In genomic region chr6:143743256-143744166, GRCh38 we compare ENCODE assay signal across 11 cellular contexts.
DNase-seq lines count a peak whose midpoint lies in the region; ATAC-seq, FAIRE-seq and TF ChIP-seq lines count a peak whose summit lies in the region.
"Had no signal": no experiment of that assay in that cellular context is flagged by ENCODE, and none has a peak within 500 bp of the region (broad histone marks: within the 10 kb centered on the region; RNA-seq: fewer than 3 reads in every experiment).

No MANE protein-coding gene starts in this region.

- TF ChIP-seq POLR2A in K562 (conservative IDR thresholded peaks at IDR 0.05) (no peak), Peyer's patch (IDR thresholded peaks at IDR 0.05) (no peak)

- POLR2A ChIA-PET in K562 (lab: Yijun Ruan, JAX): interaction anchor here (0.6 to 1.4 kb wide), 4 partner anchors 64 to 1399 kb away, joined by 3 read pairs; partner anchors contain the start of gene LTV1

- intact Hi-C loops in K562 (cut with micrococcal nuclease) (no loop called here), left colon (cut with DNase I, micrococcal nuclease) (no loop called here)

- H3K4me1 ChIP-seq in HUES6 (ENCODE audit: control insufficient read depth, insufficient read depth, low read length) (peaks cover 58% of the 10 kb centered on the region), K562 (replicated peaks in 1 of 2; ENCODE audit: control insufficient read depth in 2 of 2, insufficient read depth in 2 of 2, low read length in 2 of 2) (peaks cover 0 to 12% of the 10 kb centered on the region in 2 experiments; a peak in 4 of 5 replicates), stomach smooth muscle (ENCODE audit: control insufficient read depth, insufficient read depth, low read length) (peaks cover 38% of the 10 kb centered on the region), Peyer's patch (peaks cover 0 to 53% (median 3%) of the 10 kb centered on the region in 4 donors)

- H3K4me2 ChIP-seq in K562 (ENCODE audit: insufficient read depth, low read length): no peak overlapping the region

- in situ Hi-C loops in K562 (cut with MboI): no loop called here

- no peak for TF ChIP-seq CTCF in K562 (IDR thresholded peaks at IDR 0.05 in 2 of 3, conservative IDR thresholded peaks at IDR 0.05 in 1 of 3; ENCODE audit: insufficient read depth in 2 of 3, low read depth in 1 of 3, low read length in 3 of 3)
- TF ChIP-seq CTCF in Peyer's patch (IDR thresholded peaks at IDR 0.05): no peak

- H3K27ac ChIP-seq in HUES6 (ENCODE audit: low read depth, low read length): peak overlapping the region; percentile 85
- H3K27ac ChIP-seq in K562 (ENCODE audit: extremely low read depth, low read depth, low read length): no peak overlapping the region
- H3K27ac ChIP-seq in stomach smooth muscle (ENCODE audit: low read length): peak overlapping the region; percentile 89
- H3K27ac ChIP-seq in Peyer's patch: peak overlapping the region in 2 of 4 donors; percentile 29 to 66

- H3K9ac ChIP-seq in HUES6 (ENCODE audit: low read length) (peak overlapping the region; percentile 45), K562 (ENCODE audit: insufficient read depth in 1 of 2, low read depth in 2 of 2, low read length in 2 of 2) (no peak overlapping the region), stomach smooth muscle (ENCODE audit: low read length in 2 of 2) (peak overlapping the region in 1 of 2 donors; percentile 0)

- no peak for TF ChIP-seq RAD21 in K562 (CRISPR knock-in tag; conservative IDR thresholded peaks at IDR 0.05 in 1 of 2, IDR thresholded peaks at IDR 0.05 in 1 of 2)

- no peak for TF ChIP-seq EP300 in K562 (IDR thresholded peaks at IDR 0.05; ENCODE audit: low read length)

- H3K79me2 ChIP-seq in K562 (ENCODE audit: control insufficient read depth, insufficient read depth, low read length): no peaks in the 10 kb centered on the region

- DNase-seq in K562 (ENCODE audit: extremely low read depth in 1 of 4, low spot score in 3 of 4): no peak
- peak in 1 of 2 donors; percentile 47 for DNase-seq in left colon
- no peak for DNase-seq in D341Med (ENCODE audit: low spot score)
- DNase-seq in Peyer's patch: no peak
- DNase-seq: activated CD4-positive, alpha-beta T cell treated with anti-CD3 and anti-CD28 coated beads, Interleukin-2, amount 10 ng/mL, durations not matched to agents 7 days and 5 days; central memory CD4-positive, alpha-beta T cell; NCI-H774 had no signal

- no peaks in the 10 kb centered on the region for H3K9me1 ChIP-seq in K562 (ENCODE audit: control insufficient read depth, insufficient read depth, low read length)

- H3K36me3 ChIP-seq in HUES6 (ENCODE audit: control insufficient read depth, insufficient read depth, low read length) (no peaks in the 10 kb centered on the region), K562 (ENCODE audit: control insufficient read depth, insufficient read depth, low read length) (no peaks in the 10 kb centered on the region; the same call in 2 of the 3 replicates), stomach smooth muscle (ENCODE audit: control insufficient read depth in 2 of 2, insufficient read depth in 2 of 2, low read length in 2 of 2) (no peaks in the 10 kb centered on the region), Peyer's patch (no peaks in the 10 kb centered on the region)

- CTCF ChIA-PET in K562 (lab: Yijun Ruan, JAX; ENCODE audit: low intra/inter-chr PET ratio): no interaction called here

- no peak for FAIRE-seq in K562 (lab: Jason Lieb, UNC)

- H4K20me1 ChIP-seq in K562 (replicated peaks; ENCODE audit: control insufficient read depth, insufficient read depth, low read length): no peaks in the 10 kb centered on the region

- ATAC-seq in K562 (no peak), left colon (peak; percentile 34), HG03432 (IDR thresholded peaks at IDR 0.05; ENCODE audit: unreplicated experiment) (no peak), GM21737 (IDR thresholded peaks at IDR 0.05; ENCODE audit: unreplicated experiment) (no peak)

- WGBS in K562 (ENCODE audit: insufficient coverage, low coverage, missing lambda C conversion rate): 61% methylated on average over 12 of the region's 12 CpGs

- H3K9me3 ChIP-seq in HUES6 (ENCODE audit: control insufficient read depth, insufficient read depth, low read depth, low read length) (no peaks in the 10 kb centered on the region), K562 (replicated peaks; ENCODE audit: control insufficient read depth, insufficient read depth, low read depth, low read length) (no peaks in the 10 kb centered on the region), stomach smooth muscle (ENCODE audit: control insufficient read depth in 2 of 2, low read length in 2 of 2) (no peaks in the 10 kb centered on the region), Peyer's patch (no peaks in the 10 kb centered on the region)

- H3K4me3 ChIP-seq in HUES6 (ENCODE audit: low read depth, low read length) (no peak overlapping the region), K562 (no peak overlapping the region), stomach smooth muscle (ENCODE audit: low read length in 2 of 2) (peak overlapping the region; percentile 59 to 63), Peyer's patch (no peak overlapping the region)

- no TSS peak for BruUV-seq in K562 (replicated peaks; lab: Mats Ljungman, UMichigan)

- no peak overlapping the region for H2AFZ ChIP-seq in K562 (ENCODE audit: low read depth, low read length)

- H3K27me3 ChIP-seq in HUES6 (ENCODE audit: control insufficient read depth, insufficient read depth, low read length): no peaks in the 10 kb centered on the region
- no peaks in the 10 kb centered on the region for H3K27me3 ChIP-seq in K562 (ENCODE audit: control insufficient read depth in 2 of 2, insufficient read depth in 2 of 2, low read length in 2 of 2)
- no peaks in the 10 kb centered on the region for H3K27me3 ChIP-seq in stomach smooth muscle (ENCODE audit: control insufficient read depth in 1 of 2, insufficient read depth in 2 of 2, low read length in 2 of 2)
- H3K27me3 ChIP-seq in Peyer's patch: no peaks in the 10 kb centered on the region

TF ChIP-seq in K562, 482 proteins besides CTCF, POLR2A, EP300 and RAD21:
- TF ChIP-seq U2AF2 (optimal IDR thresholded peaks at IDR 0.05; ENCODE audit: low read depth, low read length) (no peak), HLTF (IDR thresholded peaks at IDR 0.05) (no peak), ZNF232 (CRISPR knock-in tag; IDR thresholded peaks at IDR 0.05) (no peak), TEAD4 (IDR thresholded peaks at IDR 0.05; ENCODE audit: low read length) (no peak), TEAD4 (CRISPR knock-in tag; IDR thresholded peaks at IDR 0.05; ENCODE audit: borderline replicate concordance) (no peak), ZZZ3 (IDR thresholded peaks at IDR 0.05) (no peak), ZNF174 (CRISPR knock-in tag; IDR thresholded peaks at IDR 0.05) (no peak), CEBPB (tag; IDR thresholded peaks at IDR 0.05) (no peak)
- TF ChIP-seq, protein P1, sequence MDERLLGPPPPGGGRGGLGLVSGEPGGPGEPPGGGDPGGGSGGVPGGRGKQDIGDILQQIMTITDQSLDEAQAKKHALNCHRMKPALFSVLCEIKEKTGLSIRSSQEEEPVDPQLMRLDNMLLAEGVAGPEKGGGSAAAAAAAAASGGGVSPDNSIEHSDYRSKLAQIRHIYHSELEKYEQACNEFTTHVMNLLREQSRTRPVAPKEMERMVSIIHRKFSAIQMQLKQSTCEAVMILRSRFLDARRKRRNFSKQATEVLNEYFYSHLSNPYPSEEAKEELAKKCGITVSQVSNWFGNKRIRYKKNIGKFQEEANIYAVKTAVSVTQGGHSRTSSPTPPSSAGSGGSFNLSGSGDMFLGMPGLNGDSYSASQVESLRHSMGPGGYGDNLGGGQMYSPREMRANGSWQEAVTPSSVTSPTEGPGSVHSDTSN (CRISPR knock-in tag; IDR thresholded peaks at IDR 0.05; ENCODE audit: low read depth): no peak
- TF ChIP-seq, protein P1 (tag; conservative IDR thresholded peaks at IDR 0.05; ENCODE audit: low read depth): peak; percentile 57; the same call in 1 of the 2 replicates

Comparison
In these comparisons a context has a peak if more than half of its experiments do, and no peak if none do; other contexts are left out.
1. H3K4me3 ChIP-seq: peak in stomach smooth muscle (2 of 2); none in HUES6 (single experiment), K562 (single experiment) and Peyer's patch (0 of 4).